Comparison of ENCODE assay signal across 2 cellular contexts in the genomic region with DNA sequence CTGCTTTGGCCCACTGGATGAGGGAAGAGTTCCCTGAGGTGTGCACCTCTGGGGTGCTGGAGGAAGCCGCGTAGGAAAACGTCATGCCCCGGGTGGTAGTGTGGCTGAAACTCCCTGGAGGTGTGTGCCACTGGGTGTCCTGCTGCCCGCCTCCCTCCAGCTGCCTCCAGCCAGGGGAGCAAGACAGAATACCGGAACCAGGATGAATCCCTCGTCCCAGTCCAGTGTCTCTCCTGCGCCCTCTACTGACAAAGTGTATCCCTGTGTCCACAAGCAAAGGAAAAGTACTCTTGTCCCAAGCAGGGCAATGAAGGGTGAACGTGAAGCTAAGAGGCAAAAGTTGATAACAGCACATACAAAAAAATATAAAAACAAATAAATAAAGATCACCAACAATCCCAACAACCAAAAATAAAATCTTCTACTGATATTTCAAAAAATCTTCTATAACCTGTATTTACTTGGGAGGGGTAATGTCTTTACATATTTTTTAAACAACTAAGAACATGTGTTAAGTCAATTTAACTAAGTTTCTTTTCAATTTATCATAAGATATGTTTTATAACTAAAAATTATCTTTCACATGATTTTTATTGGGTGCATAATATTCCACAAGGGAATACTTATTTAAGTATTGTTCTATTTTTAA.
TF ChIP-seq lines count a peak whose summit lies in the region.

No MANE protein-coding gene starts in this region.

TF ChIP-seq in SK-N-SH, 30 proteins besides CTCF, POLR2A, EP300 and RAD21:
- TF ChIP-seq, protein P1, sequence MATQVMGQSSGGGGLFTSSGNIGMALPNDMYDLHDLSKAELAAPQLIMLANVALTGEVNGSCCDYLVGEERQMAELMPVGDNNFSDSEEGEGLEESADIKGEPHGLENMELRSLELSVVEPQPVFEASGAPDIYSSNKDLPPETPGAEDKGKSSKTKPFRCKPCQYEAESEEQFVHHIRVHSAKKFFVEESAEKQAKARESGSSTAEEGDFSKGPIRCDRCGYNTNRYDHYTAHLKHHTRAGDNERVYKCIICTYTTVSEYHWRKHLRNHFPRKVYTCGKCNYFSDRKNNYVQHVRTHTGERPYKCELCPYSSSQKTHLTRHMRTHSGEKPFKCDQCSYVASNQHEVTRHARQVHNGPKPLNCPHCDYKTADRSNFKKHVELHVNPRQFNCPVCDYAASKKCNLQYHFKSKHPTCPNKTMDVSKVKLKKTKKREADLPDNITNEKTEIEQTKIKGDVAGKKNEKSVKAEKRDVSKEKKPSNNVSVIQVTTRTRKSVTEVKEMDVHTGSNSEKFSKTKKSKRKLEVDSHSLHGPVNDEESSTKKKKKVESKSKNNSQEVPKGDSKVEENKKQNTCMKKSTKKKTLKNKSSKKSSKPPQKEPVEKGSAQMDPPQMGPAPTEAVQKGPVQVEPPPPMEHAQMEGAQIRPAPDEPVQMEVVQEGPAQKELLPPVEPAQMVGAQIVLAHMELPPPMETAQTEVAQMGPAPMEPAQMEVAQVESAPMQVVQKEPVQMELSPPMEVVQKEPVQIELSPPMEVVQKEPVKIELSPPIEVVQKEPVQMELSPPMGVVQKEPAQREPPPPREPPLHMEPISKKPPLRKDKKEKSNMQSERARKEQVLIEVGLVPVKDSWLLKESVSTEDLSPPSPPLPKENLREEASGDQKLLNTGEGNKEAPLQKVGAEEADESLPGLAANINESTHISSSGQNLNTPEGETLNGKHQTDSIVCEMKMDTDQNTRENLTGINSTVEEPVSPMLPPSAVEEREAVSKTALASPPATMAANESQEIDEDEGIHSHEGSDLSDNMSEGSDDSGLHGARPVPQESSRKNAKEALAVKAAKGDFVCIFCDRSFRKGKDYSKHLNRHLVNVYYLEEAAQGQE (IDR thresholded peaks at IDR 0.05; ENCODE audit: low read depth, low read length), result no peak

TF ChIP-seq in SK-N-SH treated with all-trans-retinoic acid at 6 μM for 48 hours, 23 proteins besides CTCF, POLR2A, EP300 and RAD21 (continued from another document):
- no peak for TF ChIP-seq TOX (CRISPR knock-in tag; IDR thresholded peaks at IDR 0.05; ENCODE audit: borderline replicate concordance)
- TF ChIP-seq POU6F1 (CRISPR knock-in tag; IDR thresholded peaks at IDR 0.05; ENCODE audit: borderline replicate concordance, low read depth), result no peak
- no peak for TF ChIP-seq ESRRG (CRISPR knock-in tag; IDR thresholded peaks at IDR 0.05)
- TF ChIP-seq, protein P2, sequence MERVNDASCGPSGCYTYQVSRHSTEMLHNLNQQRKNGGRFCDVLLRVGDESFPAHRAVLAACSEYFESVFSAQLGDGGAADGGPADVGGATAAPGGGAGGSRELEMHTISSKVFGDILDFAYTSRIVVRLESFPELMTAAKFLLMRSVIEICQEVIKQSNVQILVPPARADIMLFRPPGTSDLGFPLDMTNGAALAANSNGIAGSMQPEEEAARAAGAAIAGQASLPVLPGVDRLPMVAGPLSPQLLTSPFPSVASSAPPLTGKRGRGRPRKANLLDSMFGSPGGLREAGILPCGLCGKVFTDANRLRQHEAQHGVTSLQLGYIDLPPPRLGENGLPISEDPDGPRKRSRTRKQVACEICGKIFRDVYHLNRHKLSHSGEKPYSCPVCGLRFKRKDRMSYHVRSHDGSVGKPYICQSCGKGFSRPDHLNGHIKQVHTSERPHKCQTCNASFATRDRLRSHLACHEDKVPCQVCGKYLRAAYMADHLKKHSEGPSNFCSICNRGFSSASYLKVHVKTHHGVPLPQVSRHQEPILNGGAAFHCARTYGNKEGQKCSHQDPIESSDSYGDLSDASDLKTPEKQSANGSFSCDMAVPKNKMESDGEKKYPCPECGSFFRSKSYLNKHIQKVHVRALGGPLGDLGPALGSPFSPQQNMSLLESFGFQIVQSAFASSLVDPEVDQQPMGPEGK (CRISPR knock-in tag; IDR thresholded peaks at IDR 0.05; ENCODE audit: borderline replicate concordance), result no peak
- no peak for TF ChIP-seq ZFP30 (CRISPR knock-in tag; IDR thresholded peaks at IDR 0.05)
- TF ChIP-seq BACH2 (CRISPR knock-in tag; IDR thresholded peaks at IDR 0.05; ENCODE audit: borderline replicate concordance), result no peak
- TF ChIP-seq ISL1 (CRISPR knock-in tag; IDR thresholded peaks at IDR 0.05), result no peak
- TF ChIP-seq SNAI2 (CRISPR knock-in tag; IDR thresholded peaks at IDR 0.05), result no peak
- TF ChIP-seq ZNF8 (CRISPR knock-in tag; IDR thresholded peaks at IDR 0.05), result no peak
- no peak for TF ChIP-seq ZNF70 (CRISPR knock-in tag; IDR thresholded peaks at IDR 0.05)
